In the genomic region with DNA sequence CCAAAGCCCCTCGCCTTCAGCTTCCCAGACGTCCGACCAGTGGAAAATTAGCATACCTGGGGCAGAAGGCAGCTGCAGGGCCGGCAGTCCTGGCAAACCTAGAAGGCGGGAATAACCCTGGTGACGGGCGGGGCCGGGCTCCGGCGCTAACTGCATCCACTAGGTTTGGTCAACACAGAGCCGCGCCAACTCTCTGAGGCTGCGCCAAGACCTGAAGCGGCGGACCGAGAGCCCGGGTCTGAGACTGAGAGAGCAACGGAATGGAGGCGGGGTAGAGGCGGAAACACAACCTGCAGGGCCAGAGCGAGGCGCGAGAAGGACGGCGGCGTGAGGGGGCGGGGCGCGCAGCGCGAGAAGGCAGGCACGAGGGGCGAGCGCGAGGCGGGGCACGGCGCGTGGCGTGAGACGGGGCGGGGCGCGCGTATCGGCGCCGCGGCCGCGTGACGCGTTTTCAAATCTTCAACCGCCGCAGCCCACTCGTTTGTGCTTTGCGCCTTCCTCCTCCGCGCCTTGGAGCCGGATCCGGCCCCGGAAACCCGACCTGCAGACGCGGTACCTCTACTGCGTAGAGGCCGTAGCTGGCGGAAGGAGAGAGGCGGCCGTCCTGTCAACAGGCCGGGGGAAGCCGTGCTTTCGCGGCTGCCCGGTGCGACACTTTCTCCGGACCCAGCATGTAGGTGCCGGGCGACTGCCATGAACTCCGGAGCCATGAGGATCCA, we compare ENCODE assay signal across 8 cellular contexts. TPM values are rescaled to one million over a fixed set of nuclear protein-coding genes. Genes with fewer than 3 reads are reported as not detected.
DNase-seq lines count a peak whose midpoint lies in the region; ATAC-seq, FAIRE-seq and TF ChIP-seq lines count a peak whose summit lies in the region.

A gene with protein sequence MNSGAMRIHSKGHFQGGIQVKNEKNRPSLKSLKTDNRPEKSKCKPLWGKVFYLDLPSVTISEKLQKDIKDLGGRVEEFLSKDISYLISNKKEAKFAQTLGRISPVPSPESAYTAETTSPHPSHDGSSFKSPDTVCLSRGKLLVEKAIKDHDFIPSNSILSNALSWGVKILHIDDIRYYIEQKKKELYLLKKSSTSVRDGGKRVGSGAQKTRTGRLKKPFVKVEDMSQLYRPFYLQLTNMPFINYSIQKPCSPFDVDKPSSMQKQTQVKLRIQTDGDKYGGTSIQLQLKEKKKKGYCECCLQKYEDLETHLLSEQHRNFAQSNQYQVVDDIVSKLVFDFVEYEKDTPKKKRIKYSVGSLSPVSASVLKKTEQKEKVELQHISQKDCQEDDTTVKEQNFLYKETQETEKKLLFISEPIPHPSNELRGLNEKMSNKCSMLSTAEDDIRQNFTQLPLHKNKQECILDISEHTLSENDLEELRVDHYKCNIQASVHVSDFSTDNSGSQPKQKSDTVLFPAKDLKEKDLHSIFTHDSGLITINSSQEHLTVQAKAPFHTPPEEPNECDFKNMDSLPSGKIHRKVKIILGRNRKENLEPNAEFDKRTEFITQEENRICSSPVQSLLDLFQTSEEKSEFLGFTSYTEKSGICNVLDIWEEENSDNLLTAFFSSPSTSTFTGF (plus strand): TSS at position 454 of the 719 bp plus-strand sequence. CDS start 240 bp downstream, at position 694.
A gene with protein sequence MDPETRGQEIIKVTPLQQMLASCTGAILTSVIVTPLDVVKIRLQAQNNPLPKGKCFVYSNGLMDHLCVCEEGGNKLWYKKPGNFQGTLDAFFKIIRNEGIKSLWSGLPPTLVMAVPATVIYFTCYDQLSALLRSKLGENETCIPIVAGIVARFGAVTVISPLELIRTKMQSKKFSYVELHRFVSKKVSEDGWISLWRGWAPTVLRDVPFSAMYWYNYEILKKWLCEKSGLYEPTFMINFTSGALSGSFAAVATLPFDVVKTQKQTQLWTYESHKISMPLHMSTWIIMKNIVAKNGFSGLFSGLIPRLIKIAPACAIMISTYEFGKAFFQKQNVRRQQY (minus strand): TSS at position 321 of the 719 bp plus-strand sequence. CDS start 17,633 bp downstream, outside the sequence.

- peaks cover 1 to 2% of the 10 kb centered on the region in 2 experiments for H4K20me1 ChIP-seq in H1 (replicated peaks in 1 of 2; ENCODE audit: control insufficient read depth in 1 of 2, insufficient read depth in 2 of 2, low read length in 2 of 2)

- peak within 1 kb of the TSS; percentile 81 to 88 (median 88) for H3K4me3 ChIP-seq in H1 (ENCODE audit: extremely low read depth in 1 of 4, insufficient read depth in 2 of 4, low read depth in 3 of 4, low read length in 4 of 4)
- peak within 1 kb of the TSS; percentile 90 for H3K4me3 ChIP-seq in mesenchymal stem cell (ENCODE audit: insufficient read depth in 1 of 2, low read depth in 1 of 2, low read length in 2 of 2)

- H3K4me2 ChIP-seq in H1 (ENCODE audit: insufficient read depth in 1 of 2, low read depth in 2 of 2, low read length in 2 of 2): peak within 1 kb of the TSS; percentile 72 to 85
- peak within 1 kb of the TSS; percentile 68 for H3K4me2 ChIP-seq in mesenchymal stem cell (ENCODE audit: low read length, poor library complexity, severe bottlenecking)

- POLR2A ChIA-PET in H1 (lab: Charles Lee; ENCODE audit: partially characterized antibody): interaction anchor here (0.7 to 1.3 kb wide), 5 partner anchors 11 to 247 kb away, joined by 3 to 5 read pairs (median 3); no protein-coding TSS in a partner anchor

- H4K5ac ChIP-seq in H1 (ENCODE audit: insufficient read length, low read depth, low read length): peak within 1 kb of the TSS; percentile 87

- H3K14ac ChIP-seq in H1 (ENCODE audit: insufficient read length) (no peak within 1 kb of the TSS), mesenchymal stem cell (ENCODE audit: low read length in 2 of 2) (peak within 1 kb of the TSS in 1 of 2 experiments; percentile 26)

- peak; percentile 69 to 88 for TF ChIP-seq POLR2A in H1 (IDR thresholded peaks at IDR 0.05; ENCODE audit: control extremely low read depth in 1 of 2, low read depth in 2 of 2, low read length in 2 of 2)

- in situ Hi-C loops in Caki2 (cut with HindIII; ENCODE audit: low pct_unique_long_range_greater_than_20kb, low sequenced_read_pairs): no loop called here

- H4K91ac ChIP-seq in H1 (replicated peaks; ENCODE audit: insufficient read length, low read length): peak within 1 kb of the TSS; percentile 49
- peak within 1 kb of the TSS; percentile 39 for H4K91ac ChIP-seq in mesenchymal stem cell (ENCODE audit: low read length)

- H3K27ac ChIP-seq in H1 (ENCODE audit: low read depth, low read length) (peak within 1 kb of the TSS; percentile 79), mesenchymal stem cell (ENCODE audit: low read length, poor library complexity, severe bottlenecking) (peak within 1 kb of the TSS; percentile 73)

- no peak for TF ChIP-seq RAD21 in H1 (IDR thresholded peaks at IDR 0.05 in 1 of 2, conservative IDR thresholded peaks at IDR 0.05 in 1 of 2; ENCODE audit: low read depth in 2 of 2, low read length in 2 of 2)

- H3K9me3 ChIP-seq in H1 (ENCODE audit: insufficient read depth in 2 of 2, low read depth in 1 of 2, low read length in 1 of 2) (no peaks in the 10 kb centered on the region), mesenchymal stem cell (ENCODE audit: control insufficient read depth, low read length) (peaks cover 8% of the 10 kb centered on the region)

- H3K9ac ChIP-seq in H1 (replicated peaks in 1 of 4; ENCODE audit: extremely low read depth in 1 of 4, low read depth in 3 of 4, low read length in 3 of 4) (peak within 1 kb of the TSS; percentile 81 to 89 (median 87)), mesenchymal stem cell (ENCODE audit: low read length) (peak within 1 kb of the TSS; percentile 96)

- H3K23ac ChIP-seq in H1 (ENCODE audit: insufficient read length) (no peak within 1 kb of the TSS), mesenchymal stem cell (ENCODE audit: low read length in 2 of 2) (peak within 1 kb of the TSS in 1 of 2 experiments; percentile 23)

- no peaks in the 10 kb centered on the region; the same call in 1 of the 2 replicates for H3K23me2 ChIP-seq in H1 (ENCODE audit: low read depth, low read length)

- H3K56ac ChIP-seq in H1 (replicated peaks; ENCODE audit: insufficient read length, low read depth, low read length): peak within 1 kb of the TSS; percentile 84

- H3K4ac ChIP-seq in H1 (replicated peaks; ENCODE audit: insufficient read length, low read depth, low read length): peak within 1 kb of the TSS; percentile 60
- H3K4ac ChIP-seq in mesenchymal stem cell (ENCODE audit: low read depth in 1 of 2, low read length in 2 of 2): peak within 1 kb of the TSS in 1 of 2 experiments; percentile 47

- no peak within 1 kb of the TSS for H2BK15ac ChIP-seq in H1 (ENCODE audit: low read length)
- H2BK15ac ChIP-seq in mesenchymal stem cell (ENCODE audit: low read depth, poor library complexity, severe bottlenecking): peak within 1 kb of the TSS; percentile 67

- no peak for TF ChIP-seq EP300 in H1 (IDR thresholded peaks at IDR 0.05; ENCODE audit: borderline replicate concordance in 1 of 2, low read depth in 2 of 2, low read length in 2 of 2)

- peak within 1 kb of the TSS; percentile 94 for H3K18ac ChIP-seq in H1 (ENCODE audit: extremely low read depth, low read length)
- H3K18ac ChIP-seq in mesenchymal stem cell (ENCODE audit: low read depth in 1 of 2, low read length in 2 of 2): peak within 1 kb of the TSS; percentile 88 to 89

- H2BK5ac ChIP-seq in H1 (ENCODE audit: low read depth, low read length) (peak within 1 kb of the TSS; percentile 81), mesenchymal stem cell (ENCODE audit: low read depth, low read length, poor library complexity, severe bottlenecking) (no peak within 1 kb of the TSS)

- WGBS in H1 (ENCODE audit: extremely low coverage in 1 of 2, insufficient coverage in 1 of 2, insufficient read length in 1 of 2, insufficient replicate concordance in 2 of 2, low coverage in 1 of 2, low lambda C conversion rate in 2 of 2, missing lambda C conversion rate in 1 of 2), 2 experiments: 7% methylated on average over 48 of the region's 80 CpGs; no CpG with 5 or more reads in 1 of the 2 experiments
- under 1% methylated on average over 77 of the region's 80 CpGs for WGBS in mesenchymal stem cell

- ATAC-seq in GM21390 (IDR thresholded peaks at IDR 0.05; ENCODE audit: unreplicated experiment): peak; percentile 85

- H2BK120ac ChIP-seq in H1 (replicated peaks; ENCODE audit: low read depth, low read length): peak within 1 kb of the TSS; percentile 10
- peak within 1 kb of the TSS; percentile 52 for H2BK120ac ChIP-seq in mesenchymal stem cell (ENCODE audit: low read depth, low read length)

- peaks cover 0 to 5% (median 0%) of the 10 kb centered on the region in 4 experiments; a peak in 2 of 7 replicates for H3K4me1 ChIP-seq in H1 (replicated peaks in 1 of 4; ENCODE audit: control insufficient read depth in 3 of 4, insufficient read depth in 4 of 4, low read length in 3 of 4)
- H3K4me1 ChIP-seq in mesenchymal stem cell (ENCODE audit: control insufficient read depth, insufficient read depth, low read depth, low read length): peaks cover 1% of the 10 kb centered on the region

- CTCF ChIA-PET in H1 (lab: Charles Lee; ENCODE audit: partially characterized antibody): interaction anchor here (0.9 to 1.2 kb wide), 4 partner anchors 10 to 36 kb away, joined by 3 to 4 read pairs (median 4); no protein-coding TSS in a partner anchor

- no peak within 1 kb of the TSS for H2AK5ac ChIP-seq in H1 (ENCODE audit: low read depth, low read length)
- no peak within 1 kb of the TSS for H2AK5ac ChIP-seq in mesenchymal stem cell (ENCODE audit: low read length, severe bottlenecking)

- FAIRE-seq in H1 (lab: Jason Lieb, UNC): no peak

- DNase-seq in Caki2 (ENCODE audit: low read depth) (peak; percentile 98), HUDEP-2 (lab: John Stamatoyannopoulos, UW; ENCODE audit: unreplicated experiment in 76 of 76) (peak in 75 of 76 experiments; percentile 44 to 96 (median 92)), NOMO-1 treated with dmso at 0.1 percent for 144 hours (lab: John Stamatoyannopoulos, UW; ENCODE audit: unreplicated experiment) (peak; percentile 100), H1 (ENCODE audit: low read depth in 1 of 2, low spot score in 2 of 2) (peak; percentile 70 to 92), mesenchymal stem cell (peak; percentile 95)
- DNase-seq in activated CD8-positive, alpha-beta memory T cell treated with anti-CD3 and anti-CD28 coated beads for 48 hours (ENCODE audit: low read depth in 2 of 3, low spot score in 2 of 3): peak; percentile 83 to 95 (median 91)
- peak; percentile 91 for DNase-seq in stimulated activated CD8-positive, alpha-beta memory T cell treated with anti-CD3 and anti-CD28 coated beads, Interleukin-12 subunit alpha, Interleukin-12 subunit beta, amount 100 ng/mL, for 24 hours (ENCODE audit: extremely low read depth)

- peaks cover 0 to 81% of the 10 kb centered on the region in 2 experiments; a peak in 3 of 4 replicates for H3K79me2 ChIP-seq in H1 (ENCODE audit: control insufficient read depth in 1 of 2, insufficient read depth in 2 of 2, low read length in 2 of 2)

- H3K36me3 ChIP-seq in H1 (ENCODE audit: control insufficient read depth in 2 of 4, insufficient read depth in 4 of 4, low read length in 3 of 4) (peaks cover 0 to 27% (median 7%) of the 10 kb centered on the region in 4 experiments; a peak in 3 of 8 replicates), mesenchymal stem cell (ENCODE audit: control insufficient read depth in 1 of 2, insufficient read depth in 2 of 2, low read depth in 1 of 2, low read length in 2 of 2) (no peaks in the 10 kb centered on the region)

- H3K27me3 ChIP-seq in H1 (replicated peaks in 1 of 4; ENCODE audit: control insufficient read depth in 3 of 4, extremely low read depth in 1 of 4, insufficient read depth in 3 of 4, low read length in 3 of 4) (no peaks in the 10 kb centered on the region), mesenchymal stem cell (ENCODE audit: control insufficient read depth in 1 of 2, insufficient read depth in 1 of 2, low read length in 2 of 2) (no peaks in the 10 kb centered on the region)

- TF ChIP-seq CTCF in H1 (IDR thresholded peaks at IDR 0.05; ENCODE audit: control extremely low read depth in 1 of 3, insufficient read depth in 1 of 3, low read depth in 1 of 3, low read length in 3 of 3): no peak

- H2AFZ ChIP-seq in H1 (ENCODE audit: low read length) (peak within 1 kb of the TSS; percentile 45; the same call in 1 of the 2 replicates), mesenchymal stem cell (ENCODE audit: low read depth, low read length) (peak within 1 kb of the TSS; percentile 99)

- peaks cover 2% of the 10 kb centered on the region; the same call in 1 of the 2 replicates for H3K79me1 ChIP-seq in H1 (ENCODE audit: low read depth, low read length)
- peaks cover 5% of the 10 kb centered on the region for H3K79me1 ChIP-seq in mesenchymal stem cell (replicated peaks; ENCODE audit: low read length, poor library complexity, severe bottlenecking)

- H4K8ac ChIP-seq in H1 (ENCODE audit: extremely low read depth, insufficient read depth, low read length) (peak within 1 kb of the TSS; percentile 95), mesenchymal stem cell (ENCODE audit: low read length) (peak within 1 kb of the TSS; percentile 63)

- no peak within 1 kb of the TSS for H2BK20ac ChIP-seq in H1 (ENCODE audit: low read length)

- H2BK12ac ChIP-seq in H1 (ENCODE audit: low read depth, low read length) (no peak within 1 kb of the TSS), mesenchymal stem cell (ENCODE audit: low read length in 2 of 2) (peak within 1 kb of the TSS in 1 of 2 experiments; percentile 42)

RNA-seq across cellular contexts. Expression of the first gene that starts in this region (rescaled TPM):
- 27.4 and 63.2 TPM in 2 replicates for total RNA-seq in Caki2 (2014; rRNA removed; shearing (Covaris generic); ENCODE audit: low replicate concordance)
- 78.9 and 82.4 TPM in 2 replicates for total RNA-seq in H1 (2021; fragmentation: NEBNext Ultra II Directional; extraction: Animal tissue kit (Norgen Biotek cat#: 25700))
- polyA plus RNA-seq in H1 (2011; rRNA removed): 8.7 and 10.0 TPM in 2 replicates
- polyA plus RNA-seq in H1 (2011; cell fraction: cytosol; rRNA removed): 13.7 TPM
- polyA plus RNA-seq in H1 (2011; cell fraction: nucleus; rRNA removed): 14.9 TPM
- 20.7 to 55.8 TPM (median 24.4 TPM) in 4 replicates for polyA plus RNA-seq in H1 (2012, experiment 1 of 2)
- polyA plus RNA-seq in H1 (2012, experiment 2 of 2): 3.2 TPM
- 57.4 TPM for polyA plus RNA-seq in H1 (2013, experiment 1 of 2)
- polyA plus RNA-seq in H1 (2013, experiment 2 of 2): 58.9 TPM
- polyA minus RNA-seq in H1 (2011; rRNA and poly(A)+ RNA removed): 6.7 and 8.1 TPM in 2 replicates
- polyA minus RNA-seq in H1 (2011; cell fraction: cytosol; rRNA and poly(A)+ RNA removed): 17.0 TPM
- 53.9 TPM for polyA minus RNA-seq in H1 (2011; cell fraction: nucleus; rRNA and poly(A)+ RNA removed)
- polyA plus RNA-seq in mesenchymal stem cell (2013, experiment 1 of 2): 14.2 TPM
- 14.5 TPM for polyA plus RNA-seq in mesenchymal stem cell (2013, experiment 2 of 2)

RNA-seq across cellular contexts. Expression of the second gene that starts in this region (rescaled TPM):
- 7.4 and 15.3 TPM in 2 replicates for total RNA-seq in Caki2 (2014; rRNA removed; shearing (Covaris generic); ENCODE audit: low replicate concordance)
- 17.3 and 22.5 TPM in 2 replicates for total RNA-seq in H1 (2021; fragmentation: NEBNext Ultra II Directional; extraction: Animal tissue kit (Norgen Biotek cat#: 25700))
- 3.2 and 6.5 TPM in 2 replicates for polyA plus RNA-seq in H1 (2011; rRNA removed)
- polyA plus RNA-seq in H1 (2011; cell fraction: cytosol; rRNA removed): 6.6 TPM
- 6.1 TPM for polyA plus RNA-seq in H1 (2011; cell fraction: nucleus; rRNA removed)
- 6.4 to 16.0 TPM (median 7.1 TPM) in 4 replicates for polyA plus RNA-seq in H1 (2012, experiment 1 of 2)
- polyA plus RNA-seq in H1 (2012, experiment 2 of 2): 1.8 TPM
- polyA plus RNA-seq in H1 (2013, experiment 1 of 2): 15.4 TPM
- polyA plus RNA-seq in H1 (2013, experiment 2 of 2): 14.7 TPM
- polyA minus RNA-seq in H1 (2011; rRNA and poly(A)+ RNA removed): 5.5 and 7.4 TPM in 2 replicates
- 4.9 TPM for polyA minus RNA-seq in H1 (2011; cell fraction: cytosol; rRNA and poly(A)+ RNA removed)
- polyA minus RNA-seq in H1 (2011; cell fraction: nucleus; rRNA and poly(A)+ RNA removed): 20.4 TPM
- 9.6 TPM for polyA plus RNA-seq in mesenchymal stem cell (2013, experiment 1 of 2)
- 10.2 TPM for polyA plus RNA-seq in mesenchymal stem cell (2013, experiment 2 of 2)

Comparison
In these comparisons a context has a peak if more than half of its experiments do, and no peak if none do; other contexts are left out.
1. Peak in every context shown above with its lines: DNase-seq, ATAC-seq, H3K4me3 ChIP-seq and H3K27ac ChIP-seq.